29 cellular contexts compared by ENCODE assay signal in genomic region chr16:57960310-57960709, GRCh38. TPM values are rescaled to one million over a fixed set of nuclear protein-coding genes. Genes with fewer than 3 reads are reported as not detected.
"Had no signal": no experiment of that assay in that cellular context is flagged by ENCODE, and none has a peak within 500 bp of the region (broad histone marks: within the 10 kb centered on the region; RNA-seq: fewer than 3 reads in every experiment).

No MANE protein-coding gene starts in this region.

- ATAC-seq: activated T-cell treated with anti-CD3 and anti-CD28 coated beads, Interleukin-2, amount 50 U/mL, for 4 hours; activated T-helper 17 cell treated with anti-CD3 and anti-CD28 coated beads, Interleukin-2, amount 50 U/mL, for 72 hours; body of pancreas; effector memory CD8-positive, alpha-beta T cell; foreskin keratinocyte; gastrocnemius medialis; heart left ventricle had no signal

- H3K4me3 Mint-ChIP-seq: activated CD4-positive, alpha-beta memory T cell treated with anti-CD3 and anti-CD28 coated beads, Interleukin-2, amount 10 ng/mL, durations not matched to agents 7 days and 5 days; activated CD4-positive, alpha-beta T cell treated with anti-CD3 and anti-CD28 coated beads, Interleukin-2, amount 10 ng/mL, durations not matched to agents 7 days and 5 days; activated naive CD8-positive, alpha-beta T cell; activated T-cell treated with anti-CD3 and anti-CD28 coated beads, Interleukin-2, amount 50 U/mL, for 4 hours; activated T-helper 17 cell treated with anti-CD3 and anti-CD28 coated beads, Interleukin-2, amount 50 U/mL, for 72 hours; effector memory CD8-positive, alpha-beta T cell had no signal

- H3K4me1 ChIP-seq: esophagus muscularis mucosa, foreskin keratinocyte, gastrocnemius medialis, heart left ventricle had no signal

- H3K27ac Mint-ChIP-seq: activated CD4-positive, alpha-beta memory T cell treated with anti-CD3 and anti-CD28 coated beads, Interleukin-2, amount 10 ng/mL, durations not matched to agents 7 days and 5 days; activated CD4-positive, alpha-beta T cell treated with anti-CD3 and anti-CD28 coated beads, Interleukin-2, amount 10 ng/mL, durations not matched to agents 7 days and 5 days; activated naive CD8-positive, alpha-beta T cell; activated T-helper 17 cell treated with anti-CD3 and anti-CD28 coated beads, Interleukin-2, amount 50 U/mL, for 72 hours; effector memory CD8-positive, alpha-beta T cell had no signal

- H3K4me1 Mint-ChIP-seq: activated CD4-positive, alpha-beta memory T cell treated with anti-CD3 and anti-CD28 coated beads, Interleukin-2, amount 10 ng/mL, durations not matched to agents 7 days and 5 days; activated CD4-positive, alpha-beta T cell treated with anti-CD3 and anti-CD28 coated beads, Interleukin-2, amount 10 ng/mL, durations not matched to agents 7 days and 5 days; activated T-helper 17 cell treated with anti-CD3 and anti-CD28 coated beads, Interleukin-2, amount 50 U/mL, for 72 hours had no signal

- H3K27ac ChIP-seq: body of pancreas, esophagus muscularis mucosa, foreskin keratinocyte, gastrocnemius medialis, heart left ventricle had no signal

- H3K27me3 ChIP-seq: body of pancreas, esophagus muscularis mucosa, foreskin keratinocyte, gastrocnemius medialis, heart left ventricle had no signal

- H3K9me3 Mint-ChIP-seq: activated CD4-positive, alpha-beta memory T cell treated with anti-CD3 and anti-CD28 coated beads, Interleukin-2, amount 10 ng/mL, durations not matched to agents 7 days and 5 days; activated CD4-positive, alpha-beta T cell treated with anti-CD3 and anti-CD28 coated beads, Interleukin-2, amount 10 ng/mL, durations not matched to agents 7 days and 5 days; activated T-cell treated with anti-CD3 and anti-CD28 coated beads, Interleukin-2, amount 50 U/mL, for 4 hours; activated T-helper 17 cell treated with anti-CD3 and anti-CD28 coated beads, Interleukin-2, amount 50 U/mL, for 72 hours; effector memory CD8-positive, alpha-beta T cell had no signal

- H3K36me3 ChIP-seq: esophagus muscularis mucosa, gastrocnemius medialis, heart left ventricle had no signal

- H3K9me3 ChIP-seq: body of pancreas, esophagus muscularis mucosa, gastrocnemius medialis, heart left ventricle had no signal

- H3K27me3 Mint-ChIP-seq: activated CD4-positive, alpha-beta memory T cell treated with anti-CD3 and anti-CD28 coated beads, Interleukin-2, amount 10 ng/mL, durations not matched to agents 7 days and 5 days; activated CD4-positive, alpha-beta T cell treated with anti-CD3 and anti-CD28 coated beads, Interleukin-2, amount 10 ng/mL, durations not matched to agents 7 days and 5 days; activated naive CD8-positive, alpha-beta T cell; activated T-helper 17 cell treated with anti-CD3 and anti-CD28 coated beads, Interleukin-2, amount 50 U/mL, for 72 hours had no signal

- H3K4me3 ChIP-seq: body of pancreas, esophagus muscularis mucosa, gastrocnemius medialis, heart left ventricle had no signal

- DNase-seq: activated CD4-positive, alpha-beta memory T cell treated with anti-CD3 and anti-CD28 coated beads, Interleukin-2, amount 10 ng/mL, durations not matched to agents 7 days and 5 days; activated CD4-positive, alpha-beta T cell treated with anti-CD3 and anti-CD28 coated beads for 1 hour; activated CD4-positive, alpha-beta T cell treated with anti-CD3 and anti-CD28 coated beads for 4 hours; activated CD4-positive, alpha-beta T cell treated with anti-CD3 and anti-CD28 coated beads, Interleukin-2, amount 10 ng/mL, durations not matched to agents 7 days and 5 days; activated CD4-positive, alpha-beta T cell treated with anti-CD3 and anti-CD28 coated beads, Interleukin-2, amount 50 U/mL, for 4 hours; activated CD8-positive, alpha-beta memory T cell treated with anti-CD3 and anti-CD28 coated beads, Interleukin-2, amount 50 U/mL, for 48 hours; activated effector memory CD4-positive, alpha-beta T cell treated with Interleukin-2 at 50 U/mL for 16 hours; activated gamma-delta T cell treated with Interleukin-2 at 50 U/mL for 16 hours; activated naive CD4-positive, alpha-beta T cell treated with anti-CD3 and anti-CD28 coated beads, Interleukin-2, amount 50 U/mL, for 16 hours; activated naive CD4-positive, alpha-beta T cell treated with Interleukin-2 at 50 U/mL for 16 hours; activated T-cell treated with anti-CD3 and anti-CD28 coated beads for 4 hours; activated T-cell treated with anti-CD3 and anti-CD28 coated beads, Interleukin-2, amount 50 U/mL, for 4 hours; amniotic stem cell; anterior cingulate cortex; body of pancreas; caudate nucleus; cortex of kidney; dermis blood vessel endothelial cell; effector CD4-positive, alpha-beta T cell; effector memory CD8-positive, alpha-beta T cell; erythroblast; foreskin keratinocyte; gastrocnemius medialis; glutamatergic neuron; heart left ventricle; T-helper 2 cell had no signal

RNA-seq across cellular contexts. Expression of gene CNGB1, which starts 10.6 kb away (rescaled TPM):
- polyA plus RNA-seq: heart left ventricle had no signal
